ENCODE assay signal across 8 cellular contexts in genomic region chr7:143837223-143837622, GRCh38.
DNase-seq lines count a peak whose midpoint lies in the region; ATAC-seq and TF ChIP-seq lines count a peak whose summit lies in the region.
"Not testable (repeated sequence)": the region's sequence is repeated elsewhere in the genome, so short reads cannot be mapped to it uniquely, and the experiment has no call there.

No MANE protein-coding gene starts in this region.

- POLR2A ChIA-PET in Panc1 (lab: Charles Lee); naive thymus-derived CD8-positive, alpha-beta T cell (lab: Charles Lee): not testable (repeated sequence)

- not testable (repeated sequence) for H3K4me2 ChIP-seq in BLaER1 treated with 17β-estradiol and CSF1 and Interleukin-3, amounts not matched to agents 10 nM and 100 nM

- not testable (repeated sequence) for H3K9me3 ChIP-seq in BLaER1 treated with 17β-estradiol and CSF1 and Interleukin-3, amounts not matched to agents 10 nM and 100 nM (replicated peaks in 1 of 11); Panc1 (ENCODE audit: control insufficient read depth, insufficient read depth, low read depth, low read length)

- not testable (repeated sequence) for BruUV-seq in Panc1 (replicated peaks; lab: Mats Ljungman, UMichigan)

- H3K9ac ChIP-seq in BLaER1 treated with 17β-estradiol and CSF1 and Interleukin-3, amounts not matched to agents 10 nM and 100 nM, result 0 out of 22 replicates have a peak overlapping the region, but pooled peaks of 1 of the 11 experiments have one; percentile 46

- H3K4me3 Mint-ChIP-seq in activated T-cell treated with anti-CD3 and anti-CD28 coated beads, Interleukin-2, amount 50 U/mL, for 4 hours; endothelial cell (ENCODE audit: unreplicated experiment); naive thymus-derived CD8-positive, alpha-beta T cell: not testable (repeated sequence)

- not testable (repeated sequence) for TF ChIP-seq CTCF in Panc1 (IDR thresholded peaks at IDR 0.05)
- TF ChIP-seq CTCF in endothelial cell (IDR thresholded peaks at IDR 0.05; ENCODE audit: unreplicated experiment), result peak; percentile 70

- not testable (repeated sequence) for H3K27ac Mint-ChIP-seq in endothelial cell (ENCODE audit: unreplicated experiment)
- peak overlapping the region in 1 of 10 donors; percentile 40 for H3K27ac Mint-ChIP-seq in naive thymus-derived CD8-positive, alpha-beta T cell

- H3K4me3 ChIP-seq in BLaER1 treated with 17β-estradiol and CSF1 and Interleukin-3, amounts not matched to agents 10 nM and 100 nM, result peak overlapping the region; percentile 38 to 60 (median 48); a peak in 12 of 20 replicates
- H3K4me3 ChIP-seq in Panc1 (ENCODE audit: low read depth in 2 of 2, low read length in 2 of 2), result peak overlapping the region; percentile 21 to 27; a peak in 3 of 4 replicates

- in situ Hi-C loops in Panc1 (cut with HindIII; ENCODE audit: low pct_unique_long_range_greater_than_20kb, low sequenced_read_pairs), result not testable (repeated sequence)

- H3K36me3 ChIP-seq in BLaER1 treated with 17β-estradiol and CSF1 and Interleukin-3, amounts not matched to agents 10 nM and 100 nM; Panc1 (ENCODE audit: control insufficient read depth, insufficient read depth, low read length): not testable (repeated sequence)

- CTCF ChIA-PET in Panc1 (lab: Charles Lee), result not testable (repeated sequence)

- DNase-seq in Panc1 (ENCODE audit: low read depth, low spot score), result not testable (repeated sequence)
- peak; percentile 97 for DNase-seq in activated T-cell treated with anti-CD3 and anti-CD28 coated beads, Interleukin-2, amount 50 U/mL, for 4 hours
- peak; percentile 99 for DNase-seq in endothelial cell (ENCODE audit: low spot score)
- DNase-seq in naive thymus-derived CD8-positive, alpha-beta T cell, result peak; percentile 82 to 98 (median 92)
- peak; percentile 94 for DNase-seq in stimulated activated CD8-positive, alpha-beta memory T cell treated with anti-CD3 and anti-CD28 coated beads, Interleukin-12 subunit alpha, Interleukin-12 subunit beta, amount 100 ng/mL, for 4 hours (ENCODE audit: low read depth)

- not testable (repeated sequence) for H3K27me3 Mint-ChIP-seq in activated T-cell treated with anti-CD3 and anti-CD28 coated beads, Interleukin-2, amount 50 U/mL, for 4 hours (ENCODE audit: low read depth); endothelial cell (ENCODE audit: unreplicated experiment); naive thymus-derived CD8-positive, alpha-beta T cell

- H3K9me3 Mint-ChIP-seq in activated T-cell treated with anti-CD3 and anti-CD28 coated beads, Interleukin-2, amount 50 U/mL, for 4 hours; endothelial cell (ENCODE audit: unreplicated experiment); naive thymus-derived CD8-positive, alpha-beta T cell: not testable (repeated sequence)

- not testable (repeated sequence) for H3K4me1 Mint-ChIP-seq in activated T-cell treated with anti-CD3 and anti-CD28 coated beads, Interleukin-2, amount 50 U/mL, for 4 hours (ENCODE audit: low read depth); endothelial cell (ENCODE audit: unreplicated experiment); naive thymus-derived CD8-positive, alpha-beta T cell

- H3K36me3 Mint-ChIP-seq in activated T-cell treated with anti-CD3 and anti-CD28 coated beads, Interleukin-2, amount 50 U/mL, for 4 hours (ENCODE audit: insufficient read depth); endothelial cell (ENCODE audit: low read depth, unreplicated experiment); naive thymus-derived CD8-positive, alpha-beta T cell: not testable (repeated sequence)

- H3K27ac ChIP-seq in BLaER1 treated with 17β-estradiol and CSF1 and Interleukin-3, amounts not matched to agents 10 nM and 100 nM; Panc1 (ENCODE audit: low read length): not testable (repeated sequence)

- not testable (repeated sequence) for H4K20me1 ChIP-seq in BLaER1 treated with 17β-estradiol and CSF1 and Interleukin-3, amounts not matched to agents 10 nM and 100 nM

- not testable (repeated sequence) for H3K27me3 ChIP-seq in BLaER1 treated with 17β-estradiol and CSF1 and Interleukin-3, amounts not matched to agents 10 nM and 100 nM; Panc1 (ENCODE audit: control insufficient read depth, insufficient read depth, low read length)

- not testable (repeated sequence) for H3K4me1 ChIP-seq in BLaER1 treated with 17β-estradiol and CSF1 and Interleukin-3, amounts not matched to agents 10 nM and 100 nM; Panc1 (ENCODE audit: control insufficient read depth, insufficient read depth, low read length)

- ATAC-seq in GM19395 (IDR thresholded peaks at IDR 0.05; ENCODE audit: unreplicated experiment) (peak; percentile 65), HG03025 (IDR thresholded peaks at IDR 0.05; ENCODE audit: low FRiP score, unreplicated experiment) (peak; percentile 58), Panc1 (peak; percentile 91)
- peak; percentile 68 to 71 for ATAC-seq in activated T-cell treated with anti-CD3 and anti-CD28 coated beads, Interleukin-2, amount 50 U/mL, for 4 hours
- ATAC-seq in naive thymus-derived CD8-positive, alpha-beta T cell, result peak; percentile 59 to 61

- intact Hi-C loops in Panc1 (cut with micrococcal nuclease; ENCODE audit: unreplicated experiment), result not testable (repeated sequence)
